In the genomic region with DNA sequence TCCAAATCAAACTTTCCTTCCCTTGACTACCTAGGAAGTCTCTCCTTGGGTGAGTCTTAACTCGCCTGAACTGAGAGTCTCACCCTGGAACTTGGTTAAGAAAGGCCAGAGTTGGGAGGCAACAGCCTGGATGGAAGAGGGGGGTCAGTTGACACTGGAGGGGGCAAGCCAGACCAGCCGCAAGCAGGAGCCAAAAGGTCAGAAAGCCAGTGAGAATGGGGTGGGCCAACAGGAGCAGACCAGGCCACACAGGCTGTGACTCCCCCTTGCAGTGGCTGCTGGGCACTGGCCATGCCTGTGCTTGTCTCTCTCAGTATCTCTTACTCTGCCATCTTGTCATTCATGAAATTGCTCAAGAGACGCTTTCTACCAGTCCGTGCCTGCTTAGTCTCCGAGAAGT, we compare ENCODE assay signal across 15 cellular contexts. TPM values are rescaled to one million over a fixed set of nuclear protein-coding genes. Genes with fewer than 3 reads are reported as not detected.
DNase-seq lines count a peak whose midpoint lies in the region; ATAC-seq and TF ChIP-seq lines count a peak whose summit lies in the region.
"Had no signal": no experiment of that assay in that cellular context is flagged by ENCODE, and none has a peak within 500 bp of the region (broad histone marks: within the 10 kb centered on the region; RNA-seq: fewer than 3 reads in every experiment).

No MANE protein-coding gene starts in this region.

- peak overlapping the region; percentile 91 to 94 for H3K27ac Mint-ChIP-seq in natural killer cell

- no TSS peak for BruUV-seq in PC-9 (replicated peaks; lab: Mats Ljungman, UMichigan)

- no peak for TF ChIP-seq POLR2A in vagina (IDR thresholded peaks at IDR 0.05)

- H3K27ac ChIP-seq in left ventricle myocardium inferior (replicated peaks) (peak overlapping the region; percentile 93), caudate nucleus (ENCODE audit: low read depth, low read length) (peak overlapping the region; percentile 36), vagina (peak overlapping the region; percentile 53), PC-9 (no peak overlapping the region)

- no peaks in the 10 kb centered on the region for H3K36me3 Mint-ChIP-seq in natural killer cell

- no peak for TF ChIP-seq CTCF in left ventricle myocardium inferior (IDR thresholded peaks at IDR 0.05; ENCODE audit: borderline replicate concordance)
- TF ChIP-seq CTCF in natural killer cell (IDR thresholded peaks at IDR 0.05) = no peak
- TF ChIP-seq CTCF in vagina (IDR thresholded peaks at IDR 0.05) = no peak
- no peak for TF ChIP-seq CTCF in PC-9 (conservative IDR thresholded peaks at IDR 0.05)

- no peaks in the 10 kb centered on the region; the same call in 1 of the 2 replicates for H3F3A ChIP-seq in PC-9 (ENCODE audit: insufficient read depth, low read depth)

- no peak overlapping the region for H3K4me2 ChIP-seq in PC-9

- ATAC-seq in left ventricle myocardium superior (no peak), natural killer cell (no peak)

- no peaks in the 10 kb centered on the region for H3K9me3 Mint-ChIP-seq in natural killer cell

- H3K4me1 ChIP-seq in left ventricle myocardium inferior (peaks cover 97% of the 10 kb centered on the region), vagina (peaks cover 65% of the 10 kb centered on the region), PC-9 (replicated peaks; ENCODE audit: insufficient read depth) (no peaks in the 10 kb centered on the region)

- H3K9me3 ChIP-seq in left ventricle myocardium inferior (replicated peaks) (no peaks in the 10 kb centered on the region), vagina (no peaks in the 10 kb centered on the region), PC-9 (ENCODE audit: insufficient read depth, low read depth) (no peaks in the 10 kb centered on the region)

- peaks cover 78 to 79% of the 10 kb centered on the region in 2 donors for H3K4me1 Mint-ChIP-seq in natural killer cell

- peak overlapping the region; percentile 35 for H3K4me3 Mint-ChIP-seq in natural killer cell
- H3K4me3 Mint-ChIP-seq: brain had no signal

- H3K36me3 ChIP-seq in left ventricle myocardium inferior (no peaks in the 10 kb centered on the region), vagina (no peaks in the 10 kb centered on the region), PC-9 (ENCODE audit: low read depth) (no peaks in the 10 kb centered on the region)

- H3K4me3 ChIP-seq in left ventricle myocardium inferior (no peak overlapping the region), vagina (no peak overlapping the region), PC-9 (no peak overlapping the region)
- H3K4me3 ChIP-seq: SK-N-MC had no signal

- H3K27me3 Mint-ChIP-seq in natural killer cell (ENCODE audit: low read depth in 2 of 2) = no peaks in the 10 kb centered on the region
- H3K27me3 Mint-ChIP-seq: brain had no signal

- H4K20me1 ChIP-seq in PC-9 (ENCODE audit: insufficient read depth) = no peaks in the 10 kb centered on the region

- POLR2A ChIA-PET in PC-9 (lab: Charles Lee; ENCODE audit: unreplicated experiment) = no interaction called here

- intact Hi-C loops in left ventricle myocardium inferior (cut with micrococcal nuclease) = no loop called here
- intact Hi-C loops in left ventricle myocardium superior (cut with micrococcal nuclease) = no loop called here
- intact Hi-C loops in natural killer cell (cut with micrococcal nuclease) = loop anchor here (2.0 kb wide), 1 partner anchor 32 kb away; no protein-coding TSS in a partner anchor
- intact Hi-C loops in vagina (cut with DNase I) = no loop called here
- intact Hi-C loops in PC-9 (cut with micrococcal nuclease; ENCODE audit: unreplicated experiment) = no loop called here

- no peaks in the 10 kb centered on the region; the same call in 1 of the 2 replicates for H3K79me2 ChIP-seq in PC-9 (ENCODE audit: low read depth)

- no peak overlapping the region for H2AFZ ChIP-seq in PC-9

- H3K27me3 ChIP-seq in left ventricle myocardium inferior (ENCODE audit: low read depth) = no peaks in the 10 kb centered on the region
- H3K27me3 ChIP-seq in vagina = no peaks in the 10 kb centered on the region
- no peaks in the 10 kb centered on the region for H3K27me3 ChIP-seq in PC-9 (ENCODE audit: insufficient read depth, low read depth)

- CTCF ChIA-PET in PC-9 (lab: Charles Lee) = no interaction called here

- no peaks in the 10 kb centered on the region for H3K9me2 ChIP-seq in PC-9 (ENCODE audit: insufficient read depth)

- DNase-seq in left ventricle myocardium inferior = no peak
- DNase-seq in left ventricle myocardium superior = no peak
- DNase-seq in caudate nucleus (lab: John Stamatoyannopoulos, UW) = no peak
- DNase-seq in natural killer cell = no peak
- no peak for DNase-seq in vagina (ENCODE audit: extremely low spot score in 2 of 2)
- no peak for DNase-seq in stimulated activated CD4-positive, alpha-beta T cell treated with anti-CD3 and anti-CD28 coated beads, Interleukin-2, amount 100 ng/mL, for 24 hours
- no peak for DNase-seq in PC-9
- no peak for DNase-seq in HuH-7.5 (ENCODE audit: low spot score)
- DNase-seq: AML-193; GOT3; NCI-H1092; NCI-H526 treated with DMSO at 0.1 percent for 48 hours; stimulated activated CD4-positive, alpha-beta T cell treated with anti-CD3 and anti-CD28 coated beads, Interleukin-1b, Interleukin-23, amount 100 ng/mL, for 48 hours had no signal

RNA-seq across cellular contexts. Expression of gene CRTC3, which starts 32.9 kb away (rescaled TPM):
- 24.1 TPM for total RNA-seq in left ventricle myocardium inferior
- 29.8 TPM for total RNA-seq in left ventricle myocardium superior
- total RNA-seq in natural killer cell = 100 to 1,000 TPM in 1 of 3 donors, 10 to 100 TPM in 2; 68.8 to 101 (median 92.4) TPM
- total RNA-seq in vagina = 43.5 TPM
- 18.6 and 22.4 TPM in 2 replicates for total RNA-seq in PC-9 (2021)
